Comparison of ENCODE assay signal across 20 cellular contexts in the genomic region with DNA sequence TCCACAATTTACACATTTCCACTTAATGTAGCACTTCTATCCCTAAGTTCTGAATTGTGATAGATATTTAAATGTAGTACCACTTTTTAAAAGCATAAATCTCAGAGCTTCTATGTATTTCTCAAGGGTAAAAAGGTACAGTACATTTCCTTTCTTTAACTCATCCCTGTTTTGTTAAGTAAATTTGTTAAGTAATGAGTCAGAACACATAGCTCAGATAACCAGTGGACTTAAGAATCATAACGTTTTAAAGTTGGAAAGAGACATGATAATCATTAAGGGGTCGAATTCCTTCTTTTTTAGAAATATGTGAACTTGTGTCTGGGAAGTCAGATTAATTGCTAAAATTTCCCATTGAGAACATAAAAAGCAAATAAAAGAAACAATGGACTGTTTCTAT.
"Had no signal": no experiment of that assay in that cellular context is flagged by ENCODE, and none has a peak within 500 bp of the region (broad histone marks: within the 10 kb centered on the region; RNA-seq: fewer than 3 reads in every experiment).

No MANE protein-coding gene starts in this region.

- H3K9me3 Mint-ChIP-seq: neural progenitor cell had no signal

- H3K27me3 Mint-ChIP-seq: activated CD4-positive, alpha-beta T cell treated with anti-CD3 and anti-CD28 coated beads, Interleukin-2, amount 10 ng/mL, durations not matched to agents 7 days and 5 days; activated naive CD4-positive, alpha-beta T cell treated with anti-CD3 and anti-CD28 coated beads, Interleukin-2, amount 10 ng/mL, durations not matched to agents 7 days and 5 days; activated T-cell treated with anti-CD3 and anti-CD28 coated beads, Interleukin-2, amount 50 U/mL, for 24 hours; naive B cell had no signal

- H3K27ac Mint-ChIP-seq: activated CD4-positive, alpha-beta T cell treated with anti-CD3 and anti-CD28 coated beads, Interleukin-2, amount 10 ng/mL, durations not matched to agents 7 days and 5 days; activated CD8-positive, alpha-beta T cell treated with anti-CD3 and anti-CD28 coated beads, Interleukin-2, amount 10 ng/mL, durations not matched to agents 7 days and 5 days; activated naive CD4-positive, alpha-beta T cell treated with anti-CD3 and anti-CD28 coated beads, Interleukin-2, amount 10 ng/mL, durations not matched to agents 7 days and 5 days; activated T-cell treated with anti-CD3 and anti-CD28 coated beads, Interleukin-2, amount 50 U/mL, for 24 hours; naive B cell; neural progenitor cell had no signal

- H3K4me3 Mint-ChIP-seq: activated CD4-positive, alpha-beta T cell treated with anti-CD3 and anti-CD28 coated beads, Interleukin-2, amount 10 ng/mL, durations not matched to agents 7 days and 5 days; activated CD8-positive, alpha-beta T cell treated with anti-CD3 and anti-CD28 coated beads, Interleukin-2, amount 10 ng/mL, durations not matched to agents 7 days and 5 days; activated naive CD4-positive, alpha-beta T cell treated with anti-CD3 and anti-CD28 coated beads, Interleukin-2, amount 10 ng/mL, durations not matched to agents 7 days and 5 days; activated T-cell treated with anti-CD3 and anti-CD28 coated beads, Interleukin-2, amount 50 U/mL, for 24 hours; naive B cell; neural progenitor cell had no signal

- H3K4me2 ChIP-seq: neural progenitor cell had no signal

- ATAC-seq: activated CD8-positive, alpha-beta T cell treated with anti-CD3 and anti-CD28 coated beads, Interleukin-2, amount 10 ng/mL, durations not matched to agents 7 days and 5 days; gastrocnemius medialis; left lung; mucosa of descending colon had no signal

- H3K9me3 ChIP-seq: gastrocnemius medialis, left lung, mucosa of descending colon, prostate gland, right atrium auricular region, stomach, vagina had no signal

- H2AFZ ChIP-seq: neural progenitor cell had no signal

- H3K4me3 ChIP-seq: dorsolateral prefrontal cortex, gastrocnemius medialis, left lung, mucosa of descending colon, neural progenitor cell, prostate gland, right atrium auricular region, stomach, vagina had no signal

- H3K4me1 Mint-ChIP-seq: activated CD4-positive, alpha-beta T cell treated with anti-CD3 and anti-CD28 coated beads, Interleukin-2, amount 10 ng/mL, durations not matched to agents 7 days and 5 days; activated naive CD4-positive, alpha-beta T cell treated with anti-CD3 and anti-CD28 coated beads, Interleukin-2, amount 10 ng/mL, durations not matched to agents 7 days and 5 days; naive B cell; neural progenitor cell had no signal

- H3K27ac ChIP-seq: dorsolateral prefrontal cortex, epithelial cell of prostate, gastrocnemius medialis, left lung, neural progenitor cell, prostate gland, right atrium auricular region, stomach, vagina had no signal

- H3K36me3 Mint-ChIP-seq: activated naive CD4-positive, alpha-beta T cell treated with anti-CD3 and anti-CD28 coated beads, Interleukin-2, amount 10 ng/mL, durations not matched to agents 7 days and 5 days; naive B cell; neural progenitor cell had no signal

- H3K9ac ChIP-seq: neural progenitor cell had no signal

- FAIRE-seq: bronchial epithelial cell had no signal

- H3K36me3 ChIP-seq: gastrocnemius medialis, left lung, neural progenitor cell, prostate gland, right atrium auricular region, stomach, vagina had no signal

- DNase-seq: activated CD4-positive, alpha-beta T cell treated with anti-CD3 and anti-CD28 coated beads, Interleukin-2, amount 10 ng/mL, durations not matched to agents 7 days and 5 days; activated CD8-positive, alpha-beta T cell treated with anti-CD3 and anti-CD28 coated beads, Interleukin-2, amount 10 ng/mL, durations not matched to agents 7 days and 5 days; activated naive CD4-positive, alpha-beta T cell treated with anti-CD3 and anti-CD28 coated beads, Interleukin-2, amount 10 ng/mL, durations not matched to agents 7 days and 5 days; activated T-cell treated with anti-CD3 and anti-CD28 coated beads, Interleukin-2, amount 50 U/mL, for 24 hours; dorsolateral prefrontal cortex; gastrocnemius medialis; head of caudate nucleus; left lung; mucosa of descending colon; naive B cell; stimulated activated CD4-positive, alpha-beta T cell treated with anti-CD3 and anti-CD28 coated beads, Interleukin-15, amount 100 ng/mL, for 24 hours; stimulated activated CD4-positive, alpha-beta T cell treated with anti-CD3 and anti-CD28 coated beads, Interleukin-2, amount 100 ng/mL, for 48 hours; stomach; trophoblast cell had no signal

- H3K4me1 ChIP-seq: gastrocnemius medialis, left lung, neural progenitor cell, prostate gland, right atrium auricular region, stomach, vagina had no signal

- H3K27me3 ChIP-seq: dorsolateral prefrontal cortex, gastrocnemius medialis, left lung, neural progenitor cell, right atrium auricular region, stomach, vagina had no signal
